In genomic region chr4:2977116-2978097, GRCh38 we compare ENCODE assay signal across 9 cellular contexts. TPM values are rescaled to one million over a fixed set of nuclear protein-coding genes. Genes with fewer than 3 reads are reported as not detected.
DNase-seq lines count a peak whose midpoint lies in the region; ATAC-seq and TF ChIP-seq lines count a peak whose summit lies in the region.
"Had no signal": no experiment of that assay in that cellular context is flagged by ENCODE, and none has a peak within 500 bp of the region (broad histone marks: within the 10 kb centered on the region; RNA-seq: fewer than 3 reads in every experiment).

No MANE protein-coding gene starts in this region.

- H3K9me3 ChIP-seq in H9 (ENCODE audit: control insufficient read depth, low read depth, low read length), result peaks cover 8% of the 10 kb centered on the region
- no peaks in the 10 kb centered on the region for H3K9me3 ChIP-seq in sigmoid colon
- H3K9me3 ChIP-seq: lower lobe of right lung had no signal

- H4K8ac ChIP-seq in H9 (replicated peaks; ENCODE audit: insufficient read length, low read depth, low read length), result peak overlapping the region; percentile 27

- H2BK20ac ChIP-seq in H9 (ENCODE audit: low read depth, low read length, poor library complexity, severe bottlenecking), result no peak overlapping the region

- H3K27ac Mint-ChIP-seq in H9, result no peak overlapping the region
- no peak overlapping the region for H3K27ac Mint-ChIP-seq in activated T-cell treated with anti-CD3 and anti-CD28 coated beads, Interleukin-2, amount 50 U/mL, for 72 hours

- H3K4me3 Mint-ChIP-seq in H9, result no peak overlapping the region
- H3K4me3 Mint-ChIP-seq in activated T-cell treated with anti-CD3 and anti-CD28 coated beads, Interleukin-2, amount 50 U/mL, for 72 hours, result no peak overlapping the region

- peaks cover 0 to 2% (median 0%) of the 10 kb centered on the region in 3 experiments; a peak in 1 of 7 replicates for H3K36me3 Mint-ChIP-seq in H9 (ENCODE audit: insufficient read depth in 1 of 3, low read depth in 3 of 3)
- H3K36me3 Mint-ChIP-seq in activated T-cell treated with anti-CD3 and anti-CD28 coated beads, Interleukin-2, amount 50 U/mL, for 72 hours (ENCODE audit: insufficient read depth in 2 of 2), result peaks cover 0 to 4% of the 10 kb centered on the region in 2 donors

- ATAC-seq in GM18498 (IDR thresholded peaks at IDR 0.05; ENCODE audit: unreplicated experiment), result no peak
- no peak for ATAC-seq in activated T-cell treated with anti-CD3 and anti-CD28 coated beads, Interleukin-2, amount 50 U/mL, for 72 hours (replicated peaks in 1 of 2)

- no peak overlapping the region for H3K4me2 ChIP-seq in H9 (ENCODE audit: insufficient read depth, insufficient read length, low read length)

- H3K79me1 ChIP-seq in H9 (ENCODE audit: insufficient read depth, low read depth, low read length, poor library complexity, severe bottlenecking), result no peaks in the 10 kb centered on the region

- POLR2A ChIA-PET in RWPE1 (lab: Yijun Ruan, JAX; ENCODE audit: low non-redundant PET), result no interaction called here

- H3K27me3 ChIP-seq in H9 (ENCODE audit: insufficient read depth, low read length), result no peaks in the 10 kb centered on the region
- H3K27me3 ChIP-seq in sigmoid colon, result no peaks in the 10 kb centered on the region

- H3K4me3 ChIP-seq in foreskin fibroblast (ENCODE audit: low read depth in 1 of 2, low read length in 2 of 2) (no peak overlapping the region), sigmoid colon (no peak overlapping the region)
- H3K4me3 ChIP-seq: lower lobe of right lung, skin epidermis had no signal

- no peaks in the 10 kb centered on the region for H4K20me1 ChIP-seq in H9 (ENCODE audit: control insufficient read depth, insufficient read depth, insufficient read length)

- H3K4me1 Mint-ChIP-seq in H9, result peaks cover 2 to 5% of the 10 kb centered on the region in 2 experiments; a peak in 2 of 4 replicates
- H3K4me1 Mint-ChIP-seq in activated T-cell treated with anti-CD3 and anti-CD28 coated beads, Interleukin-2, amount 50 U/mL, for 72 hours (ENCODE audit: low read depth), result no peaks in the 10 kb centered on the region

- no peak overlapping the region for H2AFZ ChIP-seq in H9 (ENCODE audit: low read length)

- no peak overlapping the region for H4K5ac ChIP-seq in H9 (ENCODE audit: insufficient read length, low read depth, low read length)

- no peaks in the 10 kb centered on the region for H3K79me2 ChIP-seq in H9 (ENCODE audit: insufficient read depth, low read length)

- no peak overlapping the region for H2BK120ac ChIP-seq in H9 (ENCODE audit: low read depth, low read length, poor library complexity, severe bottlenecking)

- H3K18ac ChIP-seq in H9 (ENCODE audit: insufficient read length, low read depth, low read length), result no peak overlapping the region

- H3K56ac ChIP-seq in H9 (ENCODE audit: insufficient read length, low read depth, low read length), result no peak overlapping the region

- H2BK15ac ChIP-seq in H9 (ENCODE audit: low read depth, low read length), result no peak overlapping the region

- peaks cover 5% of the 10 kb centered on the region for H3K27me3 Mint-ChIP-seq in H9 (ENCODE audit: low read depth)
- H3K27me3 Mint-ChIP-seq in activated T-cell treated with anti-CD3 and anti-CD28 coated beads, Interleukin-2, amount 50 U/mL, for 72 hours (ENCODE audit: low read depth), result peaks cover 3% of the 10 kb centered on the region

- no peak overlapping the region for H2BK5ac ChIP-seq in H9 (ENCODE audit: insufficient read length, low read length)

- no peak overlapping the region for H2AK5ac ChIP-seq in H9 (ENCODE audit: insufficient read length, low read length)

- CTCF ChIA-PET in RWPE1 (lab: Yijun Ruan, JAX), result interaction anchor here (0.8 to 1.2 kb wide), 5 partner anchors 8 to 59 kb away, joined by 3 to 4 read pairs (median 4); no protein-coding TSS in a partner anchor

- no peaks in the 10 kb centered on the region for H3K23me2 ChIP-seq in H9 (ENCODE audit: insufficient read length, low read depth, low read length, poor library complexity, severe bottlenecking)

- TF ChIP-seq POLR2A in sigmoid colon (IDR thresholded peaks at IDR 0.05), result no peak

- no peak for TF ChIP-seq EP300 in sigmoid colon (IDR thresholded peaks at IDR 0.05)

- H3K4ac ChIP-seq in H9 (ENCODE audit: low read depth, low read length), result no peak overlapping the region

- no peaks in the 10 kb centered on the region for H3K36me3 ChIP-seq in sigmoid colon
- H3K36me3 ChIP-seq: lower lobe of right lung had no signal

- H3K9ac ChIP-seq in H9 (ENCODE audit: extremely low read depth, insufficient read length, low read length), result no peak overlapping the region

- no peak overlapping the region for H3K14ac ChIP-seq in H9 (ENCODE audit: insufficient read depth, low read length)

- TF ChIP-seq CTCF in H9 (conservative IDR thresholded peaks at IDR 0.05) (no peak), RWPE1 (conservative IDR thresholded peaks at IDR 0.05; ENCODE audit: low read depth) (no peak), foreskin fibroblast (IDR thresholded peaks at IDR 0.05; ENCODE audit: low read depth, low read length) (no peak), sigmoid colon (IDR thresholded peaks at IDR 0.05) (no peak)

- intact Hi-C loops in sigmoid colon (cut with DNase I), result no loop called here

- H4K91ac ChIP-seq in H9 (ENCODE audit: insufficient read length, low read depth, low read length), result no peak overlapping the region

- H3K9me3 Mint-ChIP-seq in H9, result peaks cover 7 to 11% of the 10 kb centered on the region in 2 experiments; a peak in 4 of 5 replicates
- peaks cover 1 to 3% of the 10 kb centered on the region in 2 donors for H3K9me3 Mint-ChIP-seq in activated T-cell treated with anti-CD3 and anti-CD28 coated beads, Interleukin-2, amount 50 U/mL, for 72 hours

- DNase-seq in H9 (no peak), RWPE1 (ENCODE audit: low spot score) (peak; percentile 20), foreskin fibroblast (peak; percentile 63 to 78), sigmoid colon (no peak)
- DNase-seq in activated T-cell treated with anti-CD3 and anti-CD28 coated beads, Interleukin-2, amount 50 U/mL, for 72 hours, result no peak
- DNase-seq in activated CD4-positive, CD25-positive, alpha-beta regulatory T cell (lab: John Stamatoyannopoulos, UW), result no peak
- DNase-seq: lower lobe of right lung had no signal

- no peak overlapping the region for H3T11ph ChIP-seq in H9 (ENCODE audit: low read length)

- H3K4me1 ChIP-seq in H9 (ENCODE audit: insufficient read depth, low read length), result no peaks in the 10 kb centered on the region
- H3K4me1 ChIP-seq in sigmoid colon, result no peaks in the 10 kb centered on the region
- H3K4me1 ChIP-seq: lower lobe of right lung had no signal

- H2BK12ac ChIP-seq in H9 (ENCODE audit: insufficient read length, low read depth, low read length), result no peak overlapping the region

- H3K27ac ChIP-seq in H9 (ENCODE audit: insufficient read length, low read depth, low read length) (no peak overlapping the region), RWPE1 (no peak overlapping the region), sigmoid colon (peak overlapping the region in 3 of 4 donors; percentile 32 to 38 (median 37))
- H3K27ac ChIP-seq: lower lobe of right lung had no signal

- WGBS in H9 (ENCODE audit: extremely low coverage, insufficient read length, low lambda C conversion rate), result no CpG with 5 or more reads among the region's 15 CpGs
- WGBS in sigmoid colon, 2 donors, result 73 to 80% methylated on average over 15 of the region's 15 CpGs

- H3K23ac ChIP-seq in H9 (ENCODE audit: insufficient read length, low read depth, low read length), result no peak overlapping the region

RNA-seq across cellular contexts. Expression of gene GRK4, which starts 14.0 kb away (rescaled TPM):
- total RNA-seq in H9 (2021), result 4.3 and 4.8 TPM in 2 replicates
- total RNA-seq in sigmoid colon, result 10 to 100 TPM in 1 of 4 donors, 1 to 10 TPM in 3; 3.9 to 10.2 (median 6.7) TPM
- 1 to 10 TPM in 2 of 3 donors, under 1 TPM in 1; 0.60 to 1.6 (median 1.4) TPM for polyA plus RNA-seq in sigmoid colon
- 1 to 10 TPM; 3.8 to 5.5 TPM for total RNA-seq in activated T-cell treated with anti-CD3 and anti-CD28 coated beads, Interleukin-2, amount 50 U/mL, for 72 hours

RNA-seq across cellular contexts. Expression of gene NOP14, which starts 14.2 kb away (rescaled TPM):
- total RNA-seq in H9 (2021), result 50.1 and 50.3 TPM in 2 replicates
- total RNA-seq in sigmoid colon, result 10 to 100 TPM; 12.5 to 19.1 (median 15.1) TPM
- 10 to 100 TPM; 10.4 to 26.0 (median 12.6) TPM for polyA plus RNA-seq in sigmoid colon
- total RNA-seq in activated T-cell treated with anti-CD3 and anti-CD28 coated beads, Interleukin-2, amount 50 U/mL, for 72 hours, result 10 to 100 TPM; 72.0 to 75.8 TPM

Comparison
In these comparisons a context has a peak if more than half of its experiments do, and no peak if none do; other contexts are left out.
1. DNase-seq: peak in RWPE1 (single experiment) and foreskin fibroblast (2 of 2); none in H9 (single experiment), sigmoid colon (single experiment), activated T-cell treated with anti-CD3 and anti-CD28 coated beads, Interleukin-2, amount 50 U/mL, for 72 hours (0 of 2) and activated CD4-positive, CD25-positive, alpha-beta regulatory T cell (0 of 4).
2. H3K27ac ChIP-seq: peak in sigmoid colon (3 of 4); none in H9 (single experiment) and RWPE1 (single experiment).